8 cellular contexts compared by ENCODE assay signal in genomic region chr11:75597636-75598035, GRCh38. TPM values are rescaled to one million over a fixed set of nuclear protein-coding genes. Genes with fewer than 3 reads are reported as not detected.
A peak's percentile ranks its signal among the peaks of the same experiment; 100 is the strongest.
DNase-seq lines count a peak whose midpoint lies in the region; ATAC-seq and TF ChIP-seq lines count a peak whose summit lies in the region.

No MANE protein-coding gene starts in this region.

- DNase-seq in GM10266 (ENCODE audit: extremely low spot score) (peak; percentile 56), LHCN-M2 (ENCODE audit: low read depth) (peak; percentile 34), SK-MEL-5 (ENCODE audit: low read depth, low spot score) (peak; percentile 81), iPS-NIHi7 (ENCODE audit: extremely low spot score) (peak; percentile 85), thyroid gland (no peak), upper lobe of left lung (no peak)
- no peak for DNase-seq in activated effector memory CD4-positive, alpha-beta T cell treated with Interleukin-2 at 50 U/mL for 16 hours
- DNase-seq in activated effector memory CD4-positive, alpha-beta T cell treated with anti-CD3 and anti-CD28 coated beads, Interleukin-2, amount 50 U/mL, for 16 hours = no peak

- in situ Hi-C loops in SK-MEL-5 (cut with HindIII; ENCODE audit: low pct_unique_long_range_greater_than_20kb, low sequenced_read_pairs) = no loop called here

- H3K27ac ChIP-seq in thyroid gland (no peak overlapping the region), upper lobe of left lung (no peak overlapping the region)

- no peak for TF ChIP-seq EP300 in upper lobe of left lung (IDR thresholded peaks at IDR 0.05)

- H3K4me1 ChIP-seq in thyroid gland (peaks cover 0 to 5% of the 10 kb centered on the region in 2 donors), upper lobe of left lung (peaks cover 0 to 3% (median 0%) of the 10 kb centered on the region in 4 donors)

- H3K27me3 ChIP-seq in thyroid gland (no peaks in the 10 kb centered on the region), upper lobe of left lung (no peaks in the 10 kb centered on the region)

- TF ChIP-seq CTCF in GM10266 (IDR thresholded peaks at IDR 0.05; ENCODE audit: control insufficient read depth, insufficient read depth, low read depth, missing control alignments) = peak; percentile 64
- TF ChIP-seq CTCF in thyroid gland (IDR thresholded peaks at IDR 0.05) = peak in 3 of 6 experiments; percentile 31 to 42 (median 40)
- TF ChIP-seq CTCF in upper lobe of left lung (IDR thresholded peaks at IDR 0.05) = peak in 2 of 6 experiments; percentile 24 to 26

- H3K9me3 ChIP-seq in thyroid gland = no peaks in the 10 kb centered on the region
- no peaks in the 10 kb centered on the region for H3K9me3 ChIP-seq in upper lobe of left lung

- H3K4me3 ChIP-seq in thyroid gland (replicated peaks in 1 of 3) (no peak overlapping the region), upper lobe of left lung (no peak overlapping the region)

- no peak for TF ChIP-seq POLR2A in thyroid gland (IDR thresholded peaks at IDR 0.05)
- no peak for TF ChIP-seq POLR2A in upper lobe of left lung (IDR thresholded peaks at IDR 0.05)

- ATAC-seq in upper lobe of left lung (ENCODE audit: low FRiP score in 2 of 2) = no peak

- WGBS in thyroid gland, 2 donors = 75 to 79% methylated on average over 4 of the region's 4 CpGs
- 74 to 75% methylated on average over 4 of the region's 4 CpGs for WGBS in upper lobe of left lung, 2 donors

- H3K36me3 ChIP-seq in thyroid gland (no peaks in the 10 kb centered on the region), upper lobe of left lung (no peaks in the 10 kb centered on the region)

- intact Hi-C loops in thyroid gland (cut with DNase I) = no loop called here

RNA-seq across cellular contexts. Expression of gene SERPINH1, which starts 35.6 kb away (rescaled TPM):
- total RNA-seq in LHCN-M2 (2014; rRNA removed) = 419 and 495 TPM in 2 replicates
- polyA plus RNA-seq in LHCN-M2 (2012) = 383 TPM
- total RNA-seq in SK-MEL-5 (2014; rRNA removed; shearing (Covaris generic)) = 21.5 and 21.6 TPM in 2 replicates
- 47.4 and 49.2 TPM in 2 replicates for polyA plus RNA-seq in SK-MEL-5 (2015; cell fraction: cytosol; rRNA removed)
- polyA plus RNA-seq in SK-MEL-5 (2015; cell fraction: nucleus; rRNA removed) = 15.3 and 31.8 TPM in 2 replicates
- 100 to 1,000 TPM; 102 to 167 (median 143) TPM for total RNA-seq in thyroid gland
- total RNA-seq in upper lobe of left lung = 100 to 1,000 TPM in 5 of 6 donors, 10 to 100 TPM in 1; 95.9 to 266 (median 145) TPM

Comparison
In these comparisons a context has a peak if more than half of its experiments do, and no peak if none do; other contexts are left out.
1. DNase-seq: peak in GM10266 (single experiment), LHCN-M2 (single experiment), SK-MEL-5 (single experiment) and iPS-NIHi7 (single experiment); none in thyroid gland (0 of 2), upper lobe of left lung (0 of 2), activated effector memory CD4-positive, alpha-beta T cell treated with Interleukin-2 at 50 U/mL for 16 hours (single experiment) and activated effector memory CD4-positive, alpha-beta T cell treated with anti-CD3 and anti-CD28 coated beads, Interleukin-2, amount 50 U/mL, for 16 hours (single experiment).